Comparison of ENCODE assay signal across 27 cellular contexts in genomic region chr22:32662587-32662915, GRCh38.
"Had no signal": no experiment of that assay in that cellular context is flagged by ENCODE, and none has a peak within 500 bp of the region (broad histone marks: within the 10 kb centered on the region; RNA-seq: fewer than 3 reads in every experiment).

No MANE protein-coding gene starts in this region.

- H3K4me1 ChIP-seq: left lung, pancreas, prostate gland had no signal

- H3K4me3 ChIP-seq: left lung, lower lobe of right lung, mucosa of descending colon, pancreas, prostate gland, sigmoid colon, suprapubic skin, thoracic aorta, tibial artery, upper lobe of right lung had no signal

- H3K36me3 ChIP-seq: left lung, lower lobe of right lung, pancreas, prostate gland, sigmoid colon, suprapubic skin, thoracic aorta, tibial artery, upper lobe of right lung had no signal

- H3K27ac ChIP-seq: left lung, lower lobe of right lung, pancreas, prostate gland, suprapubic skin, thoracic aorta, tibial artery, upper lobe of right lung had no signal

- ATAC-seq: left colon; left lung; lower lobe of right lung; mucosa of descending colon; naive thymus-derived CD4-positive, alpha-beta T cell; natural killer cell treated with Interleukin-12 subunit alpha and Interleukin-12 subunit beta and Interleukin-15 and Interleukin-18, amount 100 ng/mL, for 72 hours; pancreas; upper lobe of right lung had no signal

- H3K27me3 ChIP-seq: left lung, pancreas, sigmoid colon, suprapubic skin, tibial artery, upper lobe of right lung had no signal

- H3K9me3 ChIP-seq: left lung, lower lobe of right lung, mucosa of descending colon, pancreas, prostate gland, sigmoid colon, suprapubic skin, thoracic aorta, tibial artery, upper lobe of right lung had no signal

- DNase-seq: hypothalamus; immature natural killer cell; kidney; left colon; left lung; lower lobe of right lung; mammary epithelial cell; mesendoderm; midbrain; mucosa of descending colon; naive thymus-derived CD4-positive, alpha-beta T cell; pancreas; posterior cingulate gyrus; retina; right cardiac atrium; sigmoid colon; small intestine; stimulated activated CD4-positive, alpha-beta T cell treated with anti-CD3 and anti-CD28 coated beads, Interleukin-15, amount 100 ng/mL, for 24 hours; stimulated activated CD4-positive, alpha-beta T cell treated with anti-CD3 and anti-CD28 coated beads, Interleukin-2, amount 100 ng/mL, for 24 hours; stimulated activated CD4-positive, alpha-beta T cell treated with anti-CD3 and anti-CD28 coated beads, Interleukin-4, amount 100 ng/mL, for 1 hour; stimulated activated naive CD4-positive, alpha-beta T cell; tibial artery; upper lobe of right lung had no signal
